In genomic region chr22:21611210-21611977, GRCh38 we compare ENCODE assay signal across 22 cellular contexts. TPM values are rescaled to one million over a fixed set of nuclear protein-coding genes. Genes with fewer than 3 reads are reported as not detected.
DNase-seq lines count a peak whose midpoint lies in the region; ATAC-seq and TF ChIP-seq lines count a peak whose summit lies in the region.
"Had no signal": no experiment of that assay in that cellular context is flagged by ENCODE, and none has a peak within 500 bp of the region (broad histone marks: within the 10 kb centered on the region; RNA-seq: fewer than 3 reads in every experiment).

No MANE protein-coding gene starts in this region.

- no peak overlapping the region for H3K4me3 ChIP-seq in uterus
- H3K4me3 ChIP-seq: psoas muscle, SJCRH30 had no signal

- H3K4me1 ChIP-seq in uterus: no peaks in the 10 kb centered on the region
- H3K4me1 ChIP-seq: SJCRH30 had no signal

- peaks cover 17% of the 10 kb centered on the region for H3K4me1 Mint-ChIP-seq in T-helper 1 cell treated with Interleukin-12 subunit alpha and Interleukin-12 subunit beta and Interleukin-4 antibody, amounts not matched to agents 30 μg/mL and 1 μg/mL, for 36 hours (ENCODE audit: low read depth)
- peaks cover 15% of the 10 kb centered on the region for H3K4me1 Mint-ChIP-seq in HFFc6 (ENCODE audit: low read depth)
- H3K4me1 Mint-ChIP-seq in activated naive CD8-positive, alpha-beta T cell treated with anti-CD3 and anti-CD28 coated beads, Interleukin-2, amount 10 ng/mL, durations not matched to agents 7 days and 5 days: peaks cover 6% of the 10 kb centered on the region
- peaks cover 19 to 41% (median 32%) of the 10 kb centered on the region in 4 donors for H3K4me1 Mint-ChIP-seq in naive thymus-derived CD8-positive, alpha-beta T cell
- H3K4me1 Mint-ChIP-seq: nephron had no signal

- TF ChIP-seq POLR2A in uterus (IDR thresholded peaks at IDR 0.05): no peak

- no peak for ATAC-seq in activated naive CD8-positive, alpha-beta T cell treated with anti-CD3 and anti-CD28 coated beads, Interleukin-2, amount 10 ng/mL, durations not matched to agents 7 days and 5 days (ENCODE audit: low read depth)
- no peak for ATAC-seq in naive thymus-derived CD8-positive, alpha-beta T cell
- ATAC-seq in HG03460 (IDR thresholded peaks at IDR 0.05; ENCODE audit: unreplicated experiment) (no peak), GM21529 (IDR thresholded peaks at IDR 0.05; ENCODE audit: unreplicated experiment) (no peak)
- ATAC-seq: activated T-cell treated with anti-CD3 and anti-CD28 coated beads, Interleukin-2, amount 50 U/mL, for 72 hours; psoas muscle had no signal

- no peak overlapping the region for H3K27ac ChIP-seq in uterus
- H3K27ac ChIP-seq: 22Rv1, psoas muscle, SJCRH30 had no signal

- no peak for TF ChIP-seq CTCF in HFFc6 (IDR thresholded peaks at IDR 0.05)
- TF ChIP-seq CTCF in uterus (IDR thresholded peaks at IDR 0.05): no peak

- H3K27ac Mint-ChIP-seq in T-helper 1 cell treated with Interleukin-12 subunit alpha and Interleukin-12 subunit beta and Interleukin-4 antibody, amounts not matched to agents 30 μg/mL and 1 μg/mL, for 36 hours: peak overlapping the region; percentile 36
- H3K27ac Mint-ChIP-seq in HFFc6: peak overlapping the region; percentile 12
- peak overlapping the region; percentile 3 for H3K27ac Mint-ChIP-seq in activated naive CD8-positive, alpha-beta T cell treated with anti-CD3 and anti-CD28 coated beads, Interleukin-2, amount 10 ng/mL, durations not matched to agents 7 days and 5 days
- H3K27ac Mint-ChIP-seq in naive thymus-derived CD8-positive, alpha-beta T cell: peak overlapping the region in 8 of 10 donors; percentile 12 to 70 (median 42)
- H3K27ac Mint-ChIP-seq: nephron had no signal

- no peak overlapping the region for H3K4me3 Mint-ChIP-seq in T-helper 1 cell treated with Interleukin-12 subunit alpha and Interleukin-12 subunit beta and Interleukin-4 antibody, amounts not matched to agents 30 μg/mL and 1 μg/mL, for 36 hours
- no peak overlapping the region for H3K4me3 Mint-ChIP-seq in HFFc6
- no peak overlapping the region for H3K4me3 Mint-ChIP-seq in activated naive CD8-positive, alpha-beta T cell treated with anti-CD3 and anti-CD28 coated beads, Interleukin-2, amount 10 ng/mL, durations not matched to agents 7 days and 5 days
- H3K4me3 Mint-ChIP-seq in naive thymus-derived CD8-positive, alpha-beta T cell: no peak overlapping the region
- H3K4me3 Mint-ChIP-seq: activated T-cell treated with anti-CD3 and anti-CD28 coated beads, Interleukin-2, amount 50 U/mL, for 72 hours; nephron had no signal

- no peaks in the 10 kb centered on the region for H3K36me3 ChIP-seq in uterus

- H3K9me3 ChIP-seq in uterus: no peaks in the 10 kb centered on the region
- H3K9me3 ChIP-seq: psoas muscle, SJCRH30 had no signal

- no peaks in the 10 kb centered on the region for H3K27me3 Mint-ChIP-seq in T-helper 1 cell treated with Interleukin-12 subunit alpha and Interleukin-12 subunit beta and Interleukin-4 antibody, amounts not matched to agents 30 μg/mL and 1 μg/mL, for 36 hours (ENCODE audit: low read depth)
- H3K27me3 Mint-ChIP-seq in HFFc6 (ENCODE audit: insufficient read depth): no peaks in the 10 kb centered on the region; the same call in 1 of the 2 replicates
- H3K27me3 Mint-ChIP-seq in activated naive CD8-positive, alpha-beta T cell treated with anti-CD3 and anti-CD28 coated beads, Interleukin-2, amount 10 ng/mL, durations not matched to agents 7 days and 5 days: no peaks in the 10 kb centered on the region
- no peaks in the 10 kb centered on the region for H3K27me3 Mint-ChIP-seq in naive thymus-derived CD8-positive, alpha-beta T cell

- H3K9me3 Mint-ChIP-seq in T-helper 1 cell treated with Interleukin-12 subunit alpha and Interleukin-12 subunit beta and Interleukin-4 antibody, amounts not matched to agents 30 μg/mL and 1 μg/mL, for 36 hours: no peaks in the 10 kb centered on the region
- no peaks in the 10 kb centered on the region for H3K9me3 Mint-ChIP-seq in HFFc6
- no peaks in the 10 kb centered on the region for H3K9me3 Mint-ChIP-seq in activated naive CD8-positive, alpha-beta T cell treated with anti-CD3 and anti-CD28 coated beads, Interleukin-2, amount 10 ng/mL, durations not matched to agents 7 days and 5 days
- H3K9me3 Mint-ChIP-seq in naive thymus-derived CD8-positive, alpha-beta T cell: no peaks in the 10 kb centered on the region
- H3K9me3 Mint-ChIP-seq: activated T-cell treated with anti-CD3 and anti-CD28 coated beads, Interleukin-2, amount 50 U/mL, for 72 hours; nephron had no signal

- peaks cover 22% of the 10 kb centered on the region for H3K36me3 Mint-ChIP-seq in T-helper 1 cell treated with Interleukin-12 subunit alpha and Interleukin-12 subunit beta and Interleukin-4 antibody, amounts not matched to agents 30 μg/mL and 1 μg/mL, for 36 hours (ENCODE audit: low read depth)
- H3K36me3 Mint-ChIP-seq in HFFc6 (ENCODE audit: low read depth): peaks cover 28% of the 10 kb centered on the region
- H3K36me3 Mint-ChIP-seq in activated naive CD8-positive, alpha-beta T cell treated with anti-CD3 and anti-CD28 coated beads, Interleukin-2, amount 10 ng/mL, durations not matched to agents 7 days and 5 days: peaks cover 12% of the 10 kb centered on the region
- peaks cover 0 to 72% (median 3%) of the 10 kb centered on the region in 3 donors for H3K36me3 Mint-ChIP-seq in naive thymus-derived CD8-positive, alpha-beta T cell

- intact Hi-C loops in uterus (cut with DNase I; ENCODE audit: low total_unique reads): no loop called here

- DNase-seq in T-helper 1 cell (no peak), HFFc6 (no peak), uterus (no peak)
- no peak for DNase-seq in activated naive CD8-positive, alpha-beta T cell treated with anti-CD3 and anti-CD28 coated beads, Interleukin-2, amount 10 ng/mL, durations not matched to agents 7 days and 5 days
- no peak for DNase-seq in naive thymus-derived CD8-positive, alpha-beta T cell
- DNase-seq: activated T-cell treated with anti-CD3 and anti-CD28 coated beads, Interleukin-2, amount 50 U/mL, for 72 hours; aorta; DMS53; hippocampal formation; NCI-H1417 treated with DMSO at 0.1 percent for 48 hours; NCI-H2171; NCI-H774; psoas muscle; SJCRH30; small intestine; stimulated activated CD4-positive, alpha-beta T cell treated with anti-CD3 and anti-CD28 coated beads, Interleukin-4, amount 100 ng/mL, for 4 hours had no signal

- H3K27me3 ChIP-seq in uterus: no peaks in the 10 kb centered on the region
- H3K27me3 ChIP-seq: SJCRH30 had no signal

- POLR2A ChIA-PET in activated naive CD8-positive, alpha-beta T cell treated with anti-CD3 and anti-CD28 coated beads, Interleukin-2, amount 10 ng/mL, durations not matched to agents 7 days and 5 days (lab: Charles Lee): no interaction called here
- POLR2A ChIA-PET in naive thymus-derived CD8-positive, alpha-beta T cell (lab: Charles Lee): no interaction called here

RNA-seq across cellular contexts. Expression of gene YDJC, which starts 18.4 kb away (rescaled TPM):
- total RNA-seq in HFFc6 (2021; fragmentation: NEBNext Ultra II Directional; extraction: Animal tissue kit (Norgen Biotek cat#: 25700)): 10 to 100 TPM; 18.6 to 29.5 (median 20.0) TPM
- 10 to 100 TPM; 45.3 to 46.7 TPM for total RNA-seq in activated naive CD8-positive, alpha-beta T cell treated with anti-CD3 and anti-CD28 coated beads, Interleukin-2, amount 10 ng/mL, durations not matched to agents 7 days and 5 days
- total RNA-seq in naive thymus-derived CD8-positive, alpha-beta T cell: 10 to 100 TPM; 48.8 to 54.0 TPM
- 10 to 100 TPM; 38.0 to 68.9 (median 53.6) TPM for polyA plus RNA-seq in naive thymus-derived CD8-positive, alpha-beta T cell
- total RNA-seq in uterus: 10 to 100 TPM; 10.9 to 42.5 (median 16.0) TPM

RNA-seq across cellular contexts. Expression of gene CCDC116, which starts 21.2 kb away (rescaled TPM):
- under 1 TPM; 0.16 to 0.33 (median 0.23) TPM for total RNA-seq in HFFc6 (2021; fragmentation: NEBNext Ultra II Directional; extraction: Animal tissue kit (Norgen Biotek cat#: 25700))
- total RNA-seq in activated naive CD8-positive, alpha-beta T cell treated with anti-CD3 and anti-CD28 coated beads, Interleukin-2, amount 10 ng/mL, durations not matched to agents 7 days and 5 days: under 1 TPM; 0.50 to 0.79 TPM
- under 1 TPM; 0.34 to 0.93 TPM for total RNA-seq in naive thymus-derived CD8-positive, alpha-beta T cell
- polyA plus RNA-seq in naive thymus-derived CD8-positive, alpha-beta T cell: not detected
- 1 to 10 TPM in 2 of 4 donors, not detected in 2; 1.5 to 3.5 TPM for total RNA-seq in uterus
- total RNA-seq: temporal lobe had no signal

RNA-seq across cellular contexts. Expression of gene SDF2L1, which starts 30.7 kb away (rescaled TPM):
- 10 to 100 TPM; 49.1 to 63.5 (median 55.6) TPM for total RNA-seq in HFFc6 (2021; fragmentation: NEBNext Ultra II Directional; extraction: Animal tissue kit (Norgen Biotek cat#: 25700))
- 10 to 100 TPM; 36.0 to 39.7 TPM for total RNA-seq in activated naive CD8-positive, alpha-beta T cell treated with anti-CD3 and anti-CD28 coated beads, Interleukin-2, amount 10 ng/mL, durations not matched to agents 7 days and 5 days
- 10 to 100 TPM; 23.2 to 27.8 TPM for total RNA-seq in naive thymus-derived CD8-positive, alpha-beta T cell
- 10 to 100 TPM; 63.1 to 68.9 (median 63.4) TPM for polyA plus RNA-seq in naive thymus-derived CD8-positive, alpha-beta T cell
- 10 to 100 TPM in 2 of 4 donors, 1 to 10 TPM in 2; 1.8 to 22.4 (median 11.3) TPM for total RNA-seq in uterus

RNA-seq across cellular contexts. Expression of gene UBE2L3, which starts 43.9 kb away (rescaled TPM):
- 10 to 100 TPM; 82.7 to 93.3 (median 88.7) TPM for total RNA-seq in HFFc6 (2021; fragmentation: NEBNext Ultra II Directional; extraction: Animal tissue kit (Norgen Biotek cat#: 25700))
- 10 to 100 TPM; 49.3 to 51.5 TPM for total RNA-seq in activated naive CD8-positive, alpha-beta T cell treated with anti-CD3 and anti-CD28 coated beads, Interleukin-2, amount 10 ng/mL, durations not matched to agents 7 days and 5 days
- 10 to 100 TPM; 33.3 to 34.5 TPM for total RNA-seq in naive thymus-derived CD8-positive, alpha-beta T cell
- 10 to 100 TPM; 88.4 to 97.6 (median 96.8) TPM for polyA plus RNA-seq in naive thymus-derived CD8-positive, alpha-beta T cell
- 10 to 100 TPM; 12.1 to 41.6 (median 24.1) TPM for total RNA-seq in uterus

RNA-seq across cellular contexts. Expression of gene PPIL2, which starts 54.4 kb away (rescaled TPM):
- total RNA-seq in HFFc6 (2021; fragmentation: NEBNext Ultra II Directional; extraction: Animal tissue kit (Norgen Biotek cat#: 25700)): 10 to 100 TPM; 34.9 to 42.2 (median 39.4) TPM
- total RNA-seq in activated naive CD8-positive, alpha-beta T cell treated with anti-CD3 and anti-CD28 coated beads, Interleukin-2, amount 10 ng/mL, durations not matched to agents 7 days and 5 days: 10 to 100 TPM; 67.0 to 73.1 TPM
- 10 to 100 TPM; 78.0 to 79.0 TPM for total RNA-seq in naive thymus-derived CD8-positive, alpha-beta T cell
- 10 to 100 TPM; 19.3 to 44.5 (median 19.8) TPM for polyA plus RNA-seq in naive thymus-derived CD8-positive, alpha-beta T cell
- total RNA-seq in uterus: 10 to 100 TPM in 2 of 4 donors, 1 to 10 TPM in 2; 5.6 to 37.9 (median 15.3) TPM
